In genomic region chr1:23462766-23463165, GRCh38 we compare ENCODE assay signal across 1 cellular context.
TF ChIP-seq lines count a peak whose summit lies in the region.

No MANE protein-coding gene starts in this region.

TF ChIP-seq in IMR-90, 13 proteins besides CTCF, POLR2A, EP300 and RAD21:
- TF ChIP-seq MXI1 (IDR thresholded peaks at IDR 0.05; ENCODE audit: borderline replicate concordance, low read depth, low read length) (no peak), MAZ (IDR thresholded peaks at IDR 0.05; ENCODE audit: borderline replicate concordance, low read depth, low read length) (no peak), USF2 (IDR thresholded peaks at IDR 0.05; ENCODE audit: low read depth, low read length) (no peak), RCOR1 (IDR thresholded peaks at IDR 0.05; ENCODE audit: insufficient replicate concordance, low read length) (no peak), BHLHE40 (IDR thresholded peaks at IDR 0.05; ENCODE audit: low read depth, low read length) (no peak), NFE2L2 (IDR thresholded peaks at IDR 0.05; ENCODE audit: low read depth, low read length) (no peak), FOS (IDR thresholded peaks at IDR 0.05; ENCODE audit: low read depth, low read length) (no peak), ELK1 (IDR thresholded peaks at IDR 0.05; ENCODE audit: borderline replicate concordance, low read depth, low read length) (no peak), SMC3 (IDR thresholded peaks at IDR 0.05; ENCODE audit: low read depth, low read length) (no peak), RFX5 (IDR thresholded peaks at IDR 0.05; ENCODE audit: low read depth, low read length) (no peak), CHD1 (IDR thresholded peaks at IDR 0.05; ENCODE audit: low read depth, low read length) (no peak)
TF ChIP-seq in IMR-90: peak in this region for 0.
